ENCODE assay signal across 8 cellular contexts in genomic region chr6:138517635-138518034, GRCh38. TPM values are rescaled to one million over a fixed set of nuclear protein-coding genes. Genes with fewer than 3 reads are reported as not detected.
DNase-seq lines count a peak whose midpoint lies in the region; ATAC-seq and TF ChIP-seq lines count a peak whose summit lies in the region.

No MANE protein-coding gene starts in this region.

- H2AFZ ChIP-seq in mesenchymal stem cell (ENCODE audit: low read depth, low read length) = no peak overlapping the region

- peak; percentile 89 for ATAC-seq in GM21529 (IDR thresholded peaks at IDR 0.05; ENCODE audit: unreplicated experiment)
- peak; percentile 87 for ATAC-seq in stimulated activated naive CD8-positive, alpha-beta T cell treated with anti-CD3 and anti-CD28 coated beads, Interleukin-15, amount 100 ng/mL, for 72 hours

- H2BK120ac ChIP-seq in mesenchymal stem cell (ENCODE audit: low read depth, low read length) = no peak overlapping the region

- WGBS in mesenchymal stem cell = 100% methylated on average over 3 of the region's 3 CpGs

- no peak overlapping the region for H3K4ac ChIP-seq in mesenchymal stem cell (ENCODE audit: low read depth in 1 of 2, low read length in 2 of 2)

- no peak overlapping the region for H3K23ac ChIP-seq in mesenchymal stem cell (ENCODE audit: low read length in 2 of 2)

- H3K4me3 Mint-ChIP-seq in stimulated activated naive CD8-positive, alpha-beta T cell treated with anti-CD3 and anti-CD28 coated beads, Interleukin-15, amount 100 ng/mL, for 72 hours = no peak overlapping the region

- peaks cover 17% of the 10 kb centered on the region for H3K27me3 Mint-ChIP-seq in stimulated activated naive CD8-positive, alpha-beta T cell treated with anti-CD3 and anti-CD28 coated beads, Interleukin-15, amount 100 ng/mL, for 72 hours

- H3K9me3 ChIP-seq in mesenchymal stem cell (ENCODE audit: control insufficient read depth, low read length) = peaks cover 6% of the 10 kb centered on the region

- no peak overlapping the region for H3K14ac ChIP-seq in mesenchymal stem cell (ENCODE audit: low read length in 2 of 2)

- no peak overlapping the region for H4K8ac ChIP-seq in mesenchymal stem cell (ENCODE audit: low read length)

- peaks cover 3 to 9% of the 10 kb centered on the region in 2 experiments for H3K36me3 ChIP-seq in mesenchymal stem cell (ENCODE audit: control insufficient read depth in 1 of 2, insufficient read depth in 2 of 2, low read depth in 1 of 2, low read length in 2 of 2)

- H4K91ac ChIP-seq in mesenchymal stem cell (ENCODE audit: low read length) = no peak overlapping the region

- no peak overlapping the region for H3K27ac ChIP-seq in VCaP
- no peak overlapping the region for H3K27ac ChIP-seq in mesenchymal stem cell (ENCODE audit: low read length, poor library complexity, severe bottlenecking)

- peaks cover 18% of the 10 kb centered on the region for H3K4me1 Mint-ChIP-seq in stimulated activated naive CD8-positive, alpha-beta T cell treated with anti-CD3 and anti-CD28 coated beads, Interleukin-15, amount 100 ng/mL, for 72 hours

- peak; percentile 77 for TF ChIP-seq CTCF in VCaP (conservative IDR thresholded peaks at IDR 0.05)

- H3K4me2 ChIP-seq in mesenchymal stem cell (ENCODE audit: low read length, poor library complexity, severe bottlenecking) = no peak overlapping the region

- no peak overlapping the region for H3K18ac ChIP-seq in mesenchymal stem cell (ENCODE audit: low read depth in 1 of 2, low read length in 2 of 2)

- H2BK15ac ChIP-seq in mesenchymal stem cell (ENCODE audit: low read depth, poor library complexity, severe bottlenecking) = no peak overlapping the region

- no peak overlapping the region for H3K4me3 ChIP-seq in mesenchymal stem cell (ENCODE audit: insufficient read depth in 1 of 2, low read depth in 1 of 2, low read length in 2 of 2)

- peak overlapping the region in 1 of 2 donors; percentile 24 for H3K27ac Mint-ChIP-seq in stimulated activated naive CD8-positive, alpha-beta T cell treated with anti-CD3 and anti-CD28 coated beads, Interleukin-15, amount 100 ng/mL, for 72 hours

- H3K9ac ChIP-seq in mesenchymal stem cell (ENCODE audit: low read length) = no peak overlapping the region

- H3K27me3 ChIP-seq in mesenchymal stem cell (ENCODE audit: control insufficient read depth in 1 of 2, insufficient read depth in 1 of 2, low read length in 2 of 2) = no peaks in the 10 kb centered on the region

- no peak overlapping the region for H2BK12ac ChIP-seq in mesenchymal stem cell (ENCODE audit: low read length in 2 of 2)

- no peak overlapping the region for H2BK5ac ChIP-seq in mesenchymal stem cell (ENCODE audit: low read depth, low read length, poor library complexity, severe bottlenecking)

- no peaks in the 10 kb centered on the region for H3K9me3 Mint-ChIP-seq in stimulated activated naive CD8-positive, alpha-beta T cell treated with anti-CD3 and anti-CD28 coated beads, Interleukin-15, amount 100 ng/mL, for 72 hours

- peaks cover 31% of the 10 kb centered on the region for H3K79me1 ChIP-seq in mesenchymal stem cell (replicated peaks; ENCODE audit: low read length, poor library complexity, severe bottlenecking)

- no peaks in the 10 kb centered on the region for H3K4me1 ChIP-seq in mesenchymal stem cell (ENCODE audit: control insufficient read depth, insufficient read depth, low read depth, low read length)

- DNase-seq in EL = peak; percentile 52
- DNase-seq in HUDEP-2 (lab: John Stamatoyannopoulos, UW; ENCODE audit: unreplicated experiment in 76 of 76) = peak in 47 of 76 experiments; percentile 1 to 73 (median 31)
- peak; percentile 40 for DNase-seq in central memory CD4-positive, alpha-beta T cell
- peak; percentile 24 for DNase-seq in mesenchymal stem cell
- peak; percentile 47 to 56 for DNase-seq in stimulated activated naive CD8-positive, alpha-beta T cell treated with anti-CD3 and anti-CD28 coated beads, Interleukin-15, amount 100 ng/mL, for 72 hours
- no peak for DNase-seq in epidermal melanocyte (ENCODE audit: insufficient read length, low spot score)

- no peak overlapping the region for H2AK5ac ChIP-seq in mesenchymal stem cell (ENCODE audit: low read length, severe bottlenecking)

RNA-seq across cellular contexts. Expression of gene NHSL1, which starts 18.3 kb away (rescaled TPM):
- 16.1 TPM for polyA plus RNA-seq in mesenchymal stem cell (2013, experiment 1 of 2)
- 16.4 TPM for polyA plus RNA-seq in mesenchymal stem cell (2013, experiment 2 of 2)
